In the genomic region with DNA sequence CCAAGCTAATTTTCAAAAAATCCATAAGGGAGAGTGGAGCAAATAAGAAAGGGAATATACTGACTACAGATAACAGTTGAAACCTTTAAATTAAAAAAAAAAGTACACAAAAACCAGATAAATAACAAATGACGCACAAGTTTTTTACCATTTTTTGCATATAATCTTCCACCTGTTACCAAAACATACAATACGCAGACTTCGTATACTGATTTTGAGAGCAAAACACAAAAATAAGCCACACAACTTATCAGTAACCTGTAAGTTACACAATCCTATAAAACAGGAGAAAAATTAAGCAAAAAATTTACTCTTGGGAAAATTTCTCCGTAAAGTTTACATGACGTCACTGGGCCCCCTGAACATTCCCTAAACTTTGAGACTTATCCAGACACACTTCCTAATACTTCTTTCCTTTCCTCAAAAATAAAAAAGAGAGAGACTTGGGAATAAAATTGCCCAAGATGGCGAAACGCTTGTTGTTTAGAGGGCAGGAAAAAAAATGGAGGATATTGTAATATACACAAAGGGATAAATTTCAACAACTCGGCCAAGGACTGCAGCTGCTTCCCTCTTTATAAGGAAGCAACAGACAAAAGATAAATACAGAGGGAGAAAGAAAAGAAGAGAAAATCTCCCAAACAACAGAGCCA, we compare ENCODE assay signal across 8 cellular contexts. TPM values are rescaled to one million over a fixed set of nuclear protein-coding genes. Genes with fewer than 3 reads are reported as not detected.
DNase-seq lines count a peak whose midpoint lies in the region; ATAC-seq and TF ChIP-seq lines count a peak whose summit lies in the region.

No MANE protein-coding gene starts in this region.

- WGBS in mammary epithelial cell (ENCODE audit: low coverage, missing lambda C conversion rate): 5% methylated on average over 8 of the region's 8 CpGs
- WGBS in lung, 2 donors: 1 to 8% methylated on average over 8 of the region's 8 CpGs

- intact Hi-C loops in mammary epithelial cell (cut with micrococcal nuclease) (loop anchor here (1.0 to 2.0 kb wide), 4 partner anchors 24 to 98 kb away; partner anchors contain the start of gene MARCHF7), upper lobe of right lung (cut with DNase I) (no loop called here)

- in situ Hi-C loops in mammary epithelial cell (cut with MboI; ENCODE audit: low sequenced_read_pairs in 2 of 2): no loop called here

- H3K9me3 ChIP-seq in ES-I3 (ENCODE audit: control insufficient read depth, insufficient read depth, low read length) (no peaks in the 10 kb centered on the region), mammary epithelial cell (replicated peaks; ENCODE audit: insufficient read depth, low read length) (no peaks in the 10 kb centered on the region), lung (ENCODE audit: control insufficient read depth in 2 of 2, insufficient read depth in 1 of 2, low read length in 1 of 2) (no peaks in the 10 kb centered on the region), upper lobe of right lung (no peaks in the 10 kb centered on the region)

- dilution Hi-C loops in mammary epithelial cell (cut with HindIII; ENCODE audit: low sequenced_read_pairs): loop anchor here (25.0 kb wide), 1 partner anchor 98 kb away; the partner anchor contains the start of gene MARCHF7

- peak; percentile 46 for DNase-seq in NCI-H1694 (lab: John Stamatoyannopoulos, UW)
- DNase-seq in mammary epithelial cell: no peak
- DNase-seq in lung (ENCODE audit: low spot score): no peak
- DNase-seq in upper lobe of right lung: no peak

- H3K36me3 ChIP-seq in ES-I3 (ENCODE audit: insufficient read depth, low read length): no peaks in the 10 kb centered on the region
- no peaks in the 10 kb centered on the region for H3K36me3 ChIP-seq in mammary epithelial cell (ENCODE audit: insufficient read depth, low read length)
- H3K36me3 ChIP-seq in lung (ENCODE audit: control insufficient read depth in 2 of 2, insufficient read depth in 2 of 2, low read length in 2 of 2): no peaks in the 10 kb centered on the region
- H3K36me3 ChIP-seq in upper lobe of right lung: no peaks in the 10 kb centered on the region

- ATAC-seq in lung (ENCODE audit: insufficient read depth, low FRiP score) (no peak), upper lobe of right lung (no peak), GM21619 (IDR thresholded peaks at IDR 0.05; ENCODE audit: unreplicated experiment) (no peak), GM21423 (IDR thresholded peaks at IDR 0.05; ENCODE audit: unreplicated experiment) (no peak), GM19328 (IDR thresholded peaks at IDR 0.05; ENCODE audit: unreplicated experiment) (no peak)

- H3K4me3 ChIP-seq in mammary epithelial cell (replicated peaks in 1 of 3; ENCODE audit: insufficient read depth in 1 of 3, low read depth in 2 of 3, low read length in 3 of 3) (peak overlapping the region; percentile 68 to 99 (median 93)), lung (no peak overlapping the region), upper lobe of right lung (peak overlapping the region; percentile 77)

- H3K27ac ChIP-seq in mammary epithelial cell (ENCODE audit: insufficient read depth, low read depth, low read length) (peak overlapping the region; percentile 96), lung (ENCODE audit: low read depth in 1 of 2, low read length in 1 of 2) (peak overlapping the region; percentile 92 to 99), upper lobe of right lung (peak overlapping the region; percentile 98)

- H3K4me1 ChIP-seq in ES-I3 (ENCODE audit: insufficient read depth, low read length) (peaks cover 22% of the 10 kb centered on the region; the same call in 1 of the 2 replicates), mammary epithelial cell (ENCODE audit: insufficient read depth, low read length) (peaks cover 16% of the 10 kb centered on the region), lung (ENCODE audit: control insufficient read depth in 2 of 2, insufficient read depth in 2 of 2, low read length in 2 of 2) (peaks cover 0 to 9% of the 10 kb centered on the region in 2 donors), upper lobe of right lung (peaks cover 36% of the 10 kb centered on the region)

- H3K79me2 ChIP-seq in mammary epithelial cell (ENCODE audit: insufficient read depth, low read length): peaks cover 56% of the 10 kb centered on the region

- no peaks in the 10 kb centered on the region for H4K20me1 ChIP-seq in mammary epithelial cell (ENCODE audit: insufficient read depth, low read length)

- peak overlapping the region; percentile 95 for H2AFZ ChIP-seq in mammary epithelial cell (ENCODE audit: low read depth, low read length)

- CTCF ChIA-PET in mammary epithelial cell (lab: Charles Lee; ENCODE audit: low non-redundant PET): no interaction called here

- H3K9ac ChIP-seq in ES-I3 (ENCODE audit: low read depth, low read length) (peak overlapping the region; percentile 83), mammary epithelial cell (ENCODE audit: insufficient read depth, low read length) (peak overlapping the region; percentile 92)

- TF ChIP-seq CTCF in mammary epithelial cell (conservative IDR thresholded peaks at IDR 0.05 in 1 of 2, IDR thresholded peaks at IDR 0.05 in 1 of 2; ENCODE audit: extremely low read depth in 1 of 2, insufficient read depth in 1 of 2, low read depth in 1 of 2, low read length in 2 of 2): no peak
- TF ChIP-seq CTCF in lung (IDR thresholded peaks at IDR 0.05; ENCODE audit: control extremely low read depth, extremely low read depth): no peak
- no peak for TF ChIP-seq CTCF in upper lobe of right lung (IDR thresholded peaks at IDR 0.05)

- H3K4me2 ChIP-seq in mammary epithelial cell (ENCODE audit: insufficient read depth, low read depth, low read length): peak overlapping the region; percentile 92

- BruUV-seq in mammary epithelial cell (replicated peaks; lab: Mats Ljungman, UMichigan): TSS peak; percentile 45

- H3K27me3 ChIP-seq in mammary epithelial cell (ENCODE audit: insufficient read depth, low read length) (no peaks in the 10 kb centered on the region), lung (ENCODE audit: control insufficient read depth, insufficient read depth) (no peaks in the 10 kb centered on the region), upper lobe of right lung (no peaks in the 10 kb centered on the region)

RNA-seq across cellular contexts. Expression of gene BAZ2B, which starts 1.7 kb away (rescaled TPM):
- total RNA-seq in mammary epithelial cell (10 to 100 TPM; 50.0 to 72.8 TPM), lung (100 to 1,000 TPM in 1 of 2 donors, 10 to 100 TPM in 1; 60.3 to 266 TPM), upper lobe of right lung (91.9 TPM)
- polyA plus RNA-seq in mammary epithelial cell (12.9 TPM), lung (10 to 100 TPM; 18.3 to 18.8 TPM)
- polyA minus RNA-seq in mammary epithelial cell: 57.2 TPM
